In genomic region chr1:211133841-211134669, GRCh38 we compare ENCODE assay signal across 8 cellular contexts. TPM values are rescaled to one million over a fixed set of nuclear protein-coding genes. Genes with fewer than 3 reads are reported as not detected.
DNase-seq lines count a peak whose midpoint lies in the region; ATAC-seq and TF ChIP-seq lines count a peak whose summit lies in the region.

KCNH1 (minus strand) TSS chr1:211134148; CDS start chr1:211133945, 203 bp downstream.

- H2AFZ ChIP-seq in osteoblast (ENCODE audit: low read length): peak within 1 kb of the TSS; percentile 80

- no peaks in the 10 kb centered on the region for H4K20me1 ChIP-seq in osteoblast (ENCODE audit: insufficient read depth, low read length)

- H3K4me1 ChIP-seq in gastroesophageal sphincter (peaks cover 0 to 20% (median 4%) of the 10 kb centered on the region in 3 donors), osteoblast (ENCODE audit: insufficient read depth, low read length) (peaks cover 5% of the 10 kb centered on the region)

- no peak for TF ChIP-seq EP300 in gastroesophageal sphincter (IDR thresholded peaks at IDR 0.05)

- TF ChIP-seq CTCF in gastroesophageal sphincter (IDR thresholded peaks at IDR 0.05) (peak; percentile 82 to 97 (median 95)), osteoblast (IDR thresholded peaks at IDR 0.05; ENCODE audit: extremely low read depth, low read depth, low read length) (peak; percentile 82)

- H3K4me3 ChIP-seq in gastroesophageal sphincter (peak within 1 kb of the TSS; percentile 22 to 50), osteoblast (ENCODE audit: insufficient read depth, low read length) (peak within 1 kb of the TSS; percentile 78)

- ATAC-seq in gastroesophageal sphincter: peak; percentile 97

- peak within 1 kb of the TSS in 1 of 4 donors; percentile 43 for H3K27ac ChIP-seq in gastroesophageal sphincter
- peak within 1 kb of the TSS; percentile 36 for H3K27ac ChIP-seq in osteoblast (ENCODE audit: low read depth, low read length)
- H3K27ac ChIP-seq in temporal lobe (ENCODE audit: low read depth, low read length): peak within 1 kb of the TSS; percentile 64

- no peaks in the 10 kb centered on the region for H3K9me3 ChIP-seq in gastroesophageal sphincter
- no peaks in the 10 kb centered on the region for H3K9me3 ChIP-seq in osteoblast (ENCODE audit: low read depth, low read length)

- H3K36me3 ChIP-seq in gastroesophageal sphincter (no peaks in the 10 kb centered on the region), osteoblast (ENCODE audit: insufficient read depth, low read length) (no peaks in the 10 kb centered on the region)

- H3K4me2 ChIP-seq in osteoblast (ENCODE audit: insufficient read depth, low read length): peak within 1 kb of the TSS; percentile 89

- DNase-seq in EL (peak; percentile 91), GOT3 (lab: John Stamatoyannopoulos, UW) (peak; percentile 87), LHCN-M2 (ENCODE audit: low read depth) (peak; percentile 87), SHP77 treated with DMSO at 0.1 percent for 48 hours (lab: John Stamatoyannopoulos, UW) (peak; percentile 70), osteoblast (ENCODE audit: insufficient read length, low spot score, missing footprints) (peak; percentile 97)
- DNase-seq in activated naive CD4-positive, alpha-beta T cell treated with Interleukin-2 at 50 U/mL for 16 hours: peak; percentile 75

- WGBS in gastroesophageal sphincter (ENCODE audit: low coverage in 1 of 2), 2 donors: 3 to 33% methylated on average over 1 to 12 of the region's 60 CpGs

- peaks cover 2% of the 10 kb centered on the region for H3K79me2 ChIP-seq in osteoblast (ENCODE audit: insufficient read depth, low read length)

- TF ChIP-seq POLR2A in gastroesophageal sphincter (IDR thresholded peaks at IDR 0.05): no peak

- peaks cover 59% of the 10 kb centered on the region for H3K27me3 ChIP-seq in gastroesophageal sphincter
- H3K27me3 ChIP-seq in osteoblast (ENCODE audit: insufficient read depth, low read length): peaks cover 22% of the 10 kb centered on the region

RNA-seq across cellular contexts. Expression of gene KCNH1, which starts in this region (rescaled TPM):
- 6.0 and 7.5 TPM in 2 replicates for total RNA-seq in LHCN-M2 (2014; rRNA removed)
- polyA plus RNA-seq in LHCN-M2 (2012): 6.6 TPM
- 1 to 10 TPM in 2 of 4 donors, under 1 TPM in 2; 0.15 to 2.3 (median 1.2) TPM for total RNA-seq in gastroesophageal sphincter
- total RNA-seq in osteoblast: 28.9 and 41.3 TPM in 2 replicates
- 2.0 TPM for total RNA-seq in temporal lobe
